10 cellular contexts compared by ENCODE assay signal in genomic region chr1:221166559-221167318, GRCh38.
DNase-seq lines count a peak whose midpoint lies in the region; ATAC-seq and TF ChIP-seq lines count a peak whose summit lies in the region.
"Had no signal": no experiment of that assay in that cellular context is flagged by ENCODE, and none has a peak within 500 bp of the region (broad histone marks: within the 10 kb centered on the region; RNA-seq: fewer than 3 reads in every experiment).

No MANE protein-coding gene starts in this region.

- peak; percentile 87 for ATAC-seq in GM19035 (IDR thresholded peaks at IDR 0.05; ENCODE audit: unreplicated experiment)
- peak; percentile 82 for ATAC-seq in HG03060 (IDR thresholded peaks at IDR 0.05; ENCODE audit: low read depth, unreplicated experiment)
- no peak for ATAC-seq in HG03039 (IDR thresholded peaks at IDR 0.05; ENCODE audit: unreplicated experiment)

- H3K36me3 Mint-ChIP-seq in T-helper 2 cell treated with Interferon-gamma antibody and Interleukin-4, amounts not matched to agents 5 μg/mL and 100 μg/mL, for 36 hours (ENCODE audit: low read depth) = no peaks in the 10 kb centered on the region
- peaks cover 2% of the 10 kb centered on the region for H3K36me3 Mint-ChIP-seq in endothelial cell (ENCODE audit: low read depth, unreplicated experiment)

- no peaks in the 10 kb centered on the region for H3K9me3 ChIP-seq in Peyer's patch

- peaks cover 5% of the 10 kb centered on the region for H3K4me1 Mint-ChIP-seq in T-helper 2 cell treated with Interferon-gamma antibody and Interleukin-4, amounts not matched to agents 5 μg/mL and 100 μg/mL, for 36 hours (ENCODE audit: low read depth)
- peaks cover 10% of the 10 kb centered on the region for H3K4me1 Mint-ChIP-seq in endothelial cell (ENCODE audit: unreplicated experiment)

- H3K4me1 ChIP-seq in Peyer's patch = no peaks in the 10 kb centered on the region

- no peak overlapping the region for H3K27ac Mint-ChIP-seq in T-helper 2 cell treated with Interferon-gamma antibody and Interleukin-4, amounts not matched to agents 5 μg/mL and 100 μg/mL, for 36 hours
- no peak overlapping the region for H3K27ac Mint-ChIP-seq in endothelial cell (ENCODE audit: unreplicated experiment)

- no peak overlapping the region for H3K4me3 ChIP-seq in Peyer's patch

- no peaks in the 10 kb centered on the region for H3K27me3 ChIP-seq in Peyer's patch
- H3K27me3 ChIP-seq: brain microvascular endothelial cell had no signal

- TF ChIP-seq CTCF in Peyer's patch (IDR thresholded peaks at IDR 0.05) (no peak), endothelial cell (IDR thresholded peaks at IDR 0.05; ENCODE audit: unreplicated experiment) (no peak)

- no peak overlapping the region for H3K27ac ChIP-seq in Peyer's patch
- H3K27ac ChIP-seq: brain microvascular endothelial cell, VCaP had no signal

- TF ChIP-seq POLR2A in Peyer's patch (IDR thresholded peaks at IDR 0.05) = no peak

- DNase-seq in Peyer's patch = peak in 2 of 3 donors; percentile 58 to 69
- DNase-seq in pons (ENCODE audit: low spot score) = peak; percentile 50
- no peak for DNase-seq in T-helper 2 cell treated with Interferon-gamma antibody and Interleukin-4, amounts not matched to agents 5 μg/mL and 100 μg/mL, for 36 hours (ENCODE audit: low spot score)
- DNase-seq in endothelial cell (ENCODE audit: low spot score) = no peak
- no peak for DNase-seq in T1000 (lab: John Stamatoyannopoulos, UW)
- DNase-seq: brain microvascular endothelial cell had no signal

- no peaks in the 10 kb centered on the region for H3K36me3 ChIP-seq in Peyer's patch
- H3K36me3 ChIP-seq: brain microvascular endothelial cell had no signal

- no peak overlapping the region for H3K4me3 Mint-ChIP-seq in T-helper 2 cell treated with Interferon-gamma antibody and Interleukin-4, amounts not matched to agents 5 μg/mL and 100 μg/mL, for 36 hours
- H3K4me3 Mint-ChIP-seq in endothelial cell (ENCODE audit: unreplicated experiment) = no peak overlapping the region

- H3K27me3 Mint-ChIP-seq in T-helper 2 cell treated with Interferon-gamma antibody and Interleukin-4, amounts not matched to agents 5 μg/mL and 100 μg/mL, for 36 hours (ENCODE audit: low read depth) = peaks cover 4% of the 10 kb centered on the region
- peaks cover 2% of the 10 kb centered on the region for H3K27me3 Mint-ChIP-seq in endothelial cell (ENCODE audit: unreplicated experiment)

- H3K9me3 Mint-ChIP-seq in T-helper 2 cell treated with Interferon-gamma antibody and Interleukin-4, amounts not matched to agents 5 μg/mL and 100 μg/mL, for 36 hours = peaks cover 6% of the 10 kb centered on the region
- peaks cover 3% of the 10 kb centered on the region for H3K9me3 Mint-ChIP-seq in endothelial cell (ENCODE audit: unreplicated experiment)

Comparison
In these comparisons a context has a peak if more than half of its experiments do, and no peak if none do; other contexts are left out.
1. DNase-seq: peak in Peyer's patch (2 of 3) and pons (single experiment); none in T-helper 2 cell treated with Interferon-gamma antibody and Interleukin-4, amounts not matched to agents 5 μg/mL and 100 μg/mL, for 36 hours (single experiment), endothelial cell (single experiment) and T1000 (single experiment).